In genomic region chr1:112141301-112141700, GRCh38 we compare ENCODE assay signal across 8 cellular contexts.
"Had no signal": no experiment of that assay in that cellular context is flagged by ENCODE, and none has a peak within 500 bp of the region (broad histone marks: within the 10 kb centered on the region; RNA-seq: fewer than 3 reads in every experiment).

No MANE protein-coding gene starts in this region.

- H3K27ac ChIP-seq: GM23248 had no signal

- ATAC-seq: HCT116, K562 had no signal

- H3K4me3 ChIP-seq: GM23248, HAP-1, K562 had no signal

- H3K9me3 ChIP-seq: HAP-1 had no signal

- H3K4me1 ChIP-seq: HAP-1 had no signal

- DNase-seq: GM23248, GOT3, H7, HFFc6, IMR-90 had no signal
